In the genomic region with DNA sequence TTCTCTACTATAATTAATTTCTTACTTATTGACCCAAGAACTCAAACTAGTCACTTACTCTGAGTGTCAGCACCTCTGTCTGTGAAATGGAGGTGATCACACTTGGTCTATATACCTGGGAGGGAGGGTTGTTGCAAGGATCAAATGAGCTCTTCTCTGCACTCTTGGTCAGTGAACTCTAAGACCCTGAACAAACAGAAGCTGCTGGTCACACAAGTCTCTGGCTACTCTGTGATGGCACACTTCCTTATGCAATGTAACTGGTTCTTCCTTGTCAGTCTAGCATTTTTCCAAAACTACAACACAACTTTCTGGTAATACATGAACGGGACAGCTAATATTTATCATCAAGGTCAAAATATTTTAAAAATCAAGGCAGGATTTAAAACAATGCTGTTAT, we compare ENCODE assay signal across 19 cellular contexts.
"Had no signal": no experiment of that assay in that cellular context is flagged by ENCODE, and none has a peak within 500 bp of the region (broad histone marks: within the 10 kb centered on the region; RNA-seq: fewer than 3 reads in every experiment).

No MANE protein-coding gene starts in this region.

- H3K4me3 ChIP-seq: body of pancreas, gastroesophageal sphincter, heart right ventricle, left lung, mucosa of descending colon, skin epidermis had no signal

- DNase-seq: activated naive CD4-positive, alpha-beta T cell treated with Interleukin-2 at 50 U/mL for 16 hours; amniotic stem cell; body of pancreas; central memory CD4-positive, alpha-beta T cell; cortex of kidney; effector CD8-positive, alpha-beta T cell; heart right ventricle; islet precursor cell; left lung; mucosa of descending colon; naive thymus-derived CD8-positive, alpha-beta T cell; nucleus accumbens; SIG-M5; stimulated activated CD4-positive, alpha-beta T cell treated with anti-CD3 and anti-CD28 coated beads, Interleukin-4, amount 100 ng/mL, for 24 hours; stimulated activated naive CD8-positive, alpha-beta T cell treated with anti-CD3 and anti-CD28 coated beads, Interleukin-15, Interleukin-2, amounts not matched to agents 100 U/mL and 50 U/mL, for 24 hours had no signal

- H3K4me3 Mint-ChIP-seq: activated T-helper 17 cell treated with anti-CD3 and anti-CD28 coated beads, Interleukin-2, amount 50 U/mL, for 72 hours; type B pancreatic cell had no signal

- H3K27me3 Mint-ChIP-seq: activated T-helper 17 cell treated with anti-CD3 and anti-CD28 coated beads, Interleukin-2, amount 50 U/mL, for 72 hours; naive thymus-derived CD8-positive, alpha-beta T cell; type B pancreatic cell had no signal

- H3K27ac Mint-ChIP-seq: activated T-helper 17 cell treated with anti-CD3 and anti-CD28 coated beads, Interleukin-2, amount 50 U/mL, for 72 hours; type B pancreatic cell had no signal

- H3K27me3 ChIP-seq: body of pancreas, gastroesophageal sphincter, heart right ventricle, left lung had no signal

- H3K27ac ChIP-seq: body of pancreas, heart right ventricle, left lung, skin epidermis had no signal

- H3K9me3 ChIP-seq: body of pancreas, gastroesophageal sphincter, heart right ventricle, left lung, mucosa of descending colon had no signal

- H3K9me3 Mint-ChIP-seq: activated T-helper 17 cell treated with anti-CD3 and anti-CD28 coated beads, Interleukin-2, amount 50 U/mL, for 72 hours; naive thymus-derived CD8-positive, alpha-beta T cell; type B pancreatic cell had no signal

- ATAC-seq: activated T-helper 17 cell treated with anti-CD3 and anti-CD28 coated beads, Interleukin-2, amount 50 U/mL, for 72 hours; body of pancreas; gastroesophageal sphincter; heart right ventricle; left lung; mucosa of descending colon; naive thymus-derived CD8-positive, alpha-beta T cell; stimulated activated naive CD8-positive, alpha-beta T cell treated with anti-CD3 and anti-CD28 coated beads, Interleukin-15, Interleukin-2, amounts not matched to agents 100 U/mL and 50 U/mL, for 24 hours had no signal
